ENCODE assay signal across 8 cellular contexts in genomic region chr2:241559489-241560180, GRCh38. TPM values are rescaled to one million over a fixed set of nuclear protein-coding genes. Genes with fewer than 3 reads are reported as not detected.
DNase-seq lines count a peak whose midpoint lies in the region; ATAC-seq and TF ChIP-seq lines count a peak whose summit lies in the region.

No MANE protein-coding gene starts in this region.

- H3K4me1 ChIP-seq in adipocyte (ENCODE audit: control insufficient read depth, insufficient read depth, low read length) (peaks cover 25% of the 10 kb centered on the region), heart right ventricle (peaks cover 11 to 43% (median 26%) of the 10 kb centered on the region in 9 donors)

- peaks cover 15% of the 10 kb centered on the region for H3K36me3 ChIP-seq in adipocyte (ENCODE audit: control insufficient read depth, insufficient read depth, low read length, severe bottlenecking)
- H3K36me3 ChIP-seq in heart right ventricle, result peaks cover 0 to 12% (median 0%) of the 10 kb centered on the region in 9 donors

- CTCF ChIA-PET in HEK293T (lab: Yijun Ruan, JAX), result no interaction called here

- peak overlapping the region in 8 of 10 donors; percentile 19 to 83 (median 74) for H3K27ac ChIP-seq in heart right ventricle

- WGBS in heart right ventricle, 2 donors, result 12 to 20% methylated on average over 35 to 52 of the region's 52 CpGs

- peak overlapping the region; percentile 86 for H3K9ac ChIP-seq in adipocyte (ENCODE audit: low read length)

- peak overlapping the region; percentile 85 for H3K4me3 ChIP-seq in adipocyte (ENCODE audit: low read length)
- H3K4me3 ChIP-seq in heart right ventricle, result peak overlapping the region; percentile 53 to 74 (median 59)

- intact Hi-C loops in heart right ventricle (cut with DNase I), result no loop called here

- DNase-seq in ACHN (peak; percentile 71), HEK293T (ENCODE audit: extremely low spot score) (peak; percentile 63), adipocyte (ENCODE audit: low read depth) (peak; percentile 73), heart right ventricle (no peak), omental fat pad (ENCODE audit: low spot score) (no peak), SIG-M5 (lab: John Stamatoyannopoulos, UW) (no peak)

- H3K27me3 ChIP-seq in adipocyte (replicated peaks; ENCODE audit: control insufficient read depth, insufficient read depth, low read length) (no peaks in the 10 kb centered on the region), heart right ventricle (peaks cover 0 to 33% (median 5%) of the 10 kb centered on the region in 7 donors)

- POLR2A ChIA-PET in HEK293T (lab: Yijun Ruan, JAX), result no interaction called here

- in situ Hi-C loops in ACHN (cut with HindIII; ENCODE audit: low pct_ligation_motif_present, low pct_unique_long_range_greater_than_20kb, low sequenced_read_pairs), result no loop called here

- ATAC-seq in heart right ventricle (peak; percentile 18 to 65 (median 36)), omental fat pad (ENCODE audit: low FRiP score) (peak; percentile 17), GM21529 (IDR thresholded peaks at IDR 0.05; ENCODE audit: unreplicated experiment) (no peak), GM21786 (IDR thresholded peaks at IDR 0.05; ENCODE audit: unreplicated experiment) (no peak)

- H3K9me3 ChIP-seq in adipocyte (ENCODE audit: control insufficient read depth, low read length) (peaks cover 21% of the 10 kb centered on the region), heart right ventricle (peaks cover 0 to 22% (median 11%) of the 10 kb centered on the region in 11 donors)

- no peak for TF ChIP-seq CTCF in heart right ventricle (IDR thresholded peaks at IDR 0.05)
- TF ChIP-seq CTCF in omental fat pad (IDR thresholded peaks at IDR 0.05), result no peak

TF ChIP-seq in HEK293T, 16 proteins besides CTCF, POLR2A, EP300 and RAD21:
- TF ChIP-seq CTBP1 (IDR thresholded peaks at IDR 0.05; ENCODE audit: borderline replicate concordance) (no peak), ELF4 (IDR thresholded peaks at IDR 0.05) (no peak), BHLHE40 (IDR thresholded peaks at IDR 0.05; ENCODE audit: borderline replicate concordance) (no peak), NFRKB (IDR thresholded peaks at IDR 0.05) (no peak), PKNOX1 (IDR thresholded peaks at IDR 0.05) (no peak), FOXA1 (IDR thresholded peaks at IDR 0.05) (no peak)

RNA-seq across cellular contexts. Expression of gene BOK, which starts 1.1 kb away (rescaled TPM):
- 10 to 100 TPM in 1 of 10 donors, 1 to 10 TPM in 9; 2.3 to 15.6 (median 3.3) TPM for total RNA-seq in heart right ventricle
- 10 to 100 TPM in 1 of 2 donors, 1 to 10 TPM in 1; 1.6 to 10.3 TPM for polyA plus RNA-seq in heart right ventricle
- 100 to 1,000 TPM in 1 of 4 donors, 10 to 100 TPM in 3; 79.6 to 179 (median 88.2) TPM for total RNA-seq in omental fat pad

RNA-seq across cellular contexts. Expression of gene STK25, which starts 51.3 kb away (rescaled TPM):
- total RNA-seq in heart right ventricle (100 to 1,000 TPM in 1 of 10 donors, 10 to 100 TPM in 9; 66.1 to 104 (median 81.9) TPM), omental fat pad (100 to 1,000 TPM; 103 to 175 (median 126) TPM)
- 100 to 1,000 TPM; 129 to 147 TPM for polyA plus RNA-seq in heart right ventricle

Comparison
In these comparisons a context has a peak if more than half of its experiments do, and no peak if none do; other contexts are left out.
1. DNase-seq: peak in ACHN (single experiment), HEK293T (single experiment) and adipocyte (single experiment); none in heart right ventricle (0 of 2), omental fat pad (single experiment) and SIG-M5 (single experiment).
2. ATAC-seq: peak in heart right ventricle (8 of 8) and omental fat pad (single experiment); none in GM21529 (single experiment) and GM21786 (single experiment).
3. RNA of gene BOK, which starts 1.1 kb away (total RNA-seq): 79.6 to 179 TPM in omental fat pad; 2.3 to 15.6 TPM in heart right ventricle; every median in the first group is over 4 times any median in the second.